Comparison of ENCODE assay signal across 1 cellular context in the genomic region with DNA sequence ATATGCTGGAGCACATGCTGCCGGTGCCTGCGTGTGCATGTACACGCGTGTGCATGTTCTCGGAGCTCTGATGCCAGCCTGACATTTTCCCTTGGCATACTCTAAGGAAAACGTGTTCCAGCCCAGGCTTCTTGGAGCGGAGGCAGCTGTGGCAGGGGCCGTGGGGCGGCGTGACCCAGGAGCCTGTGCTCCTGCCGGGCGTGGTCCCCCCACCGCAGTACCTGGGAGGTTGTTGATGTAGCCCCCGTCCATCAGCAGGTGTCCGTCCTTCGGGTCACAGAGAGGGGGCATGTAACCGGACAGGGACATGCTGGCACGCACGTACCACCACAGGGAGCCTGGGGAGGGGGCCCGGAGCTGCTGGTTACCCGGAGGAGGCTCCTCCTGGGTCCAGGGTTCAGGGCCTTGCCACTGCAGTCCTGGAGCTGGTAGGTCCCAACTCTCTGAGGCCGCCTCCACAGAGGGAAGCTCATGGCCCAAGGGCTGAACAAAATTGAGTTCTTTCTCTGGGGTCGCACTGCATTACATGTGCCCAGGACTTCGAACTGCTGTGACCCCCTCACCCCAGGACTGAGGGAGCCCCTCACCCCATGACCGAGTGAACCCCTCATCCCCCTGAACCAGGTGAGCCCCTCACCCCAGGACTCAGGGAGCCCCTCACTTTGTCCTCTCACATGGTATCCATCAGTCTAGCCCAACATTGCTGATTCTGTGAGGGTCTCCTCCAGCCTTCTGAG.
TF ChIP-seq lines count a peak whose summit lies in the region.

No MANE protein-coding gene starts in this region.

TF ChIP-seq in HepG2, 621 proteins besides CTCF, POLR2A, EP300 and RAD21 (continued from another document and continues in another):
- TF ChIP-seq, protein P1, sequence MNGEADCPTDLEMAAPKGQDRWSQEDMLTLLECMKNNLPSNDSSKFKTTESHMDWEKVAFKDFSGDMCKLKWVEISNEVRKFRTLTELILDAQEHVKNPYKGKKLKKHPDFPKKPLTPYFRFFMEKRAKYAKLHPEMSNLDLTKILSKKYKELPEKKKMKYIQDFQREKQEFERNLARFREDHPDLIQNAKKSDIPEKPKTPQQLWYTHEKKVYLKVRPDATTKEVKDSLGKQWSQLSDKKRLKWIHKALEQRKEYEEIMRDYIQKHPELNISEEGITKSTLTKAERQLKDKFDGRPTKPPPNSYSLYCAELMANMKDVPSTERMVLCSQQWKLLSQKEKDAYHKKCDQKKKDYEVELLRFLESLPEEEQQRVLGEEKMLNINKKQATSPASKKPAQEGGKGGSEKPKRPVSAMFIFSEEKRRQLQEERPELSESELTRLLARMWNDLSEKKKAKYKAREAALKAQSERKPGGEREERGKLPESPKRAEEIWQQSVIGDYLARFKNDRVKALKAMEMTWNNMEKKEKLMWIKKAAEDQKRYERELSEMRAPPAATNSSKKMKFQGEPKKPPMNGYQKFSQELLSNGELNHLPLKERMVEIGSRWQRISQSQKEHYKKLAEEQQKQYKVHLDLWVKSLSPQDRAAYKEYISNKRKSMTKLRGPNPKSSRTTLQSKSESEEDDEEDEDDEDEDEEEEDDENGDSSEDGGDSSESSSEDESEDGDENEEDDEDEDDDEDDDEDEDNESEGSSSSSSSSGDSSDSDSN (CRISPR knock-in tag; IDR thresholded peaks at IDR 0.05), result peak; percentile 53; the same call in 1 of the 2 replicates
- TF ChIP-seq, protein P2, sequence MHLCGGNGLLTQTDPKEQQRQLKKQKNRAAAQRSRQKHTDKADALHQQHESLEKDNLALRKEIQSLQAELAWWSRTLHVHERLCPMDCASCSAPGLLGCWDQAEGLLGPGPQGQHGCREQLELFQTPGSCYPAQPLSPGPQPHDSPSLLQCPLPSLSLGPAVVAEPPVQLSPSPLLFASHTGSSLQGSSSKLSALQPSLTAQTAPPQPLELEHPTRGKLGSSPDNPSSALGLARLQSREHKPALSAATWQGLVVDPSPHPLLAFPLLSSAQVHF (CRISPR knock-in tag; IDR thresholded peaks at IDR 0.05), result 0 out of 2 replicates have a peak, but pooled peaks have one; percentile 16
- TF ChIP-seq THAP11 (CRISPR knock-in tag; IDR thresholded peaks at IDR 0.05) (no peak), ELF3 (CRISPR knock-in tag; IDR thresholded peaks at IDR 0.05) (0 out of 2 replicates have a peak, but pooled peaks have one; percentile 25), NONO (IDR thresholded peaks at IDR 0.05) (no peak), NONO (CRISPR knock-in tag; conservative IDR thresholded peaks at IDR 0.05) (peak; percentile 73), ZEB1 (IDR thresholded peaks at IDR 0.05; ENCODE audit: insufficient replicate concordance, low read depth) (no peak), HDAC2 (CRISPR knock-in tag; IDR thresholded peaks at IDR 0.05) (peak; percentile 51; the same call in 1 of the 2 replicates), ZNF607 (CRISPR knock-in tag; IDR thresholded peaks at IDR 0.05; ENCODE audit: borderline replicate concordance) (peak; percentile 73), ZSCAN21 (CRISPR knock-in tag; IDR thresholded peaks at IDR 0.05; ENCODE audit: borderline replicate concordance) (peak; percentile 63; the same call in 1 of the 2 replicates), ZNF441 (CRISPR knock-in tag; IDR thresholded peaks at IDR 0.05; ENCODE audit: borderline replicate concordance) (peak; percentile 71), KLF15 (CRISPR knock-in tag; IDR thresholded peaks at IDR 0.05; ENCODE audit: borderline replicate concordance) (no peak; the same call in 1 of the 2 replicates), ZBTB7A (CRISPR knock-in tag; IDR thresholded peaks at IDR 0.05) (peak; percentile 88; the same call in 1 of the 2 replicates), ZBTB38 (CRISPR knock-in tag; IDR thresholded peaks at IDR 0.05) (peak; percentile 97), ZNF317 (CRISPR knock-in tag; IDR thresholded peaks at IDR 0.05) (0 out of 2 replicates have a peak, but pooled peaks have one; percentile 53), SOX13 (IDR thresholded peaks at IDR 0.05) (no peak), SOX13 (CRISPR knock-in tag; conservative IDR thresholded peaks at IDR 0.05 in 1 of 2, IDR thresholded peaks at IDR 0.05 in 1 of 2) (peak in 1 of 2 experiments; percentile 38; a peak in 1 of 4 replicates), ZNF790 (CRISPR knock-in tag; IDR thresholded peaks at IDR 0.05; ENCODE audit: borderline replicate concordance) (peak; percentile 56), NFKB2 (CRISPR knock-in tag; IDR thresholded peaks at IDR 0.05; ENCODE audit: borderline replicate concordance) (peak; percentile 57; the same call in 1 of the 2 replicates), ZNF792 (CRISPR knock-in tag; IDR thresholded peaks at IDR 0.05) (peak; percentile 67; the same call in 1 of the 2 replicates), CBX1 (IDR thresholded peaks at IDR 0.05; ENCODE audit: low read depth) (peak; percentile 44), ZNF75D (CRISPR knock-in tag; IDR thresholded peaks at IDR 0.05; ENCODE audit: borderline replicate concordance) (no peak), HNRNPH1 (optimal IDR thresholded peaks at IDR 0.05; ENCODE audit: low read depth, low read length) (no peak), DPF2 (CRISPR knock-in tag; IDR thresholded peaks at IDR 0.05; ENCODE audit: borderline replicate concordance, low read depth) (peak; percentile 65; the same call in 1 of the 2 replicates), MEIS2 (CRISPR knock-in tag; IDR thresholded peaks at IDR 0.05) (peak; percentile 78), SALL1 (CRISPR knock-in tag; IDR thresholded peaks at IDR 0.05) (peak; percentile 64), HNF4G (IDR thresholded peaks at IDR 0.05; ENCODE audit: borderline replicate concordance, low read depth, low read length) (no peak; the same call in 1 of the 2 replicates), HNF4G (CRISPR knock-in tag; IDR thresholded peaks at IDR 0.05; ENCODE audit: borderline replicate concordance, low read depth) (peak; percentile 77; the same call in 1 of the 2 replicates), ZNF510 (CRISPR knock-in tag; IDR thresholded peaks at IDR 0.05; ENCODE audit: low read depth) (no peak; the same call in 1 of the 2 replicates), NFE2L1 (CRISPR knock-in tag; IDR thresholded peaks at IDR 0.05; ENCODE audit: borderline replicate concordance) (no peak), TARDBP (CRISPR knock-in tag; IDR thresholded peaks at IDR 0.05) (peak; percentile 35; the same call in 1 of the 2 replicates), ZNF235 (CRISPR knock-in tag; IDR thresholded peaks at IDR 0.05; ENCODE audit: borderline replicate concordance) (peak; percentile 59; the same call in 1 of the 2 replicates), KDM2A (CRISPR knock-in tag; IDR thresholded peaks at IDR 0.05; ENCODE audit: borderline replicate concordance, low read depth) (peak; percentile 49; the same call in 1 of the 2 replicates), ZNF335 (CRISPR knock-in tag; IDR thresholded peaks at IDR 0.05) (0 out of 2 replicates have a peak, but pooled peaks have one; percentile 53), ZNF724P (CRISPR knock-in tag; IDR thresholded peaks at IDR 0.05; ENCODE audit: borderline replicate concordance) (0 out of 2 replicates have a peak, but pooled peaks have one; percentile 30), AKAP8 (CRISPR knock-in tag; IDR thresholded peaks at IDR 0.05) (no peak), PITX1 (CRISPR knock-in tag; IDR thresholded peaks at IDR 0.05) (peak; percentile 39; the same call in 1 of the 2 replicates), ZNF616 (CRISPR knock-in tag; IDR thresholded peaks at IDR 0.05; ENCODE audit: low read depth) (0 out of 2 replicates have a peak, but pooled peaks have one; percentile 64), EED (CRISPR knock-in tag; IDR thresholded peaks at IDR 0.05) (no peak), ZNF546 (CRISPR knock-in tag; conservative IDR thresholded peaks at IDR 0.05) (0 out of 2 replicates have a peak, but pooled peaks have one; percentile 23), YEATS2 (CRISPR knock-in tag; IDR thresholded peaks at IDR 0.05; ENCODE audit: borderline replicate concordance) (0 out of 2 replicates have a peak, but pooled peaks have one; percentile 22), MEIS1 (CRISPR knock-in tag; IDR thresholded peaks at IDR 0.05; ENCODE audit: borderline replicate concordance) (peak; percentile 86; the same call in 1 of the 2 replicates), POGZ (CRISPR knock-in tag; IDR thresholded peaks at IDR 0.05) (peak; percentile 46; the same call in 1 of the 2 replicates), ESRRA (CRISPR knock-in tag; IDR thresholded peaks at IDR 0.05; ENCODE audit: low read depth) (peak; percentile 80), ERF (CRISPR knock-in tag; IDR thresholded peaks at IDR 0.05) (peak; percentile 40; the same call in 1 of the 2 replicates), ZNF709 (CRISPR knock-in tag; IDR thresholded peaks at IDR 0.05) (peak; percentile 89), MEF2D (CRISPR knock-in tag; IDR thresholded peaks at IDR 0.05) (peak; percentile 69; the same call in 1 of the 2 replicates), MAZ (IDR thresholded peaks at IDR 0.05; ENCODE audit: borderline replicate concordance, low read depth, low read length) (peak; percentile 30; the same call in 1 of the 2 replicates), MAZ (CRISPR knock-in tag; IDR thresholded peaks at IDR 0.05; ENCODE audit: low read depth) (no peak)
- TF ChIP-seq, protein P3, sequence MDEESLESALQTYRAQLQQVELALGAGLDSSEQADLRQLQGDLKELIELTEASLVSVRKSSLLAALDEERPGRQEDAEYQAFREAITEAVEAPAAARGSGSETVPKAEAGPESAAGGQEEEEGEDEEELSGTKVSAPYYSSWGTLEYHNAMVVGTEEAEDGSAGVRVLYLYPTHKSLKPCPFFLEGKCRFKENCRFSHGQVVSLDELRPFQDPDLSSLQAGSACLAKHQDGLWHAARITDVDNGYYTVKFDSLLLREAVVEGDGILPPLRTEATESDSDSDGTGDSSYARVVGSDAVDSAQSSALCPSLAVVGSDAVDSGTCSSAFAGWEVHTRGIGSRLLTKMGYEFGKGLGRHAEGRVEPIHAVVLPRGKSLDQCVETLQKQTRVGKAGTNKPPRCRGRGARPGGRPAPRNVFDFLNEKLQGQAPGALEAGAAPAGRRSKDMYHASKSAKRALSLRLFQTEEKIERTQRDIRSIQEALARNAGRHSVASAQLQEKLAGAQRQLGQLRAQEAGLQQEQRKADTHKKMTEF (CRISPR knock-in tag; IDR thresholded peaks at IDR 0.05), result peak; percentile 26; the same call in 1 of the 2 replicates
- TF ChIP-seq, protein P4, sequence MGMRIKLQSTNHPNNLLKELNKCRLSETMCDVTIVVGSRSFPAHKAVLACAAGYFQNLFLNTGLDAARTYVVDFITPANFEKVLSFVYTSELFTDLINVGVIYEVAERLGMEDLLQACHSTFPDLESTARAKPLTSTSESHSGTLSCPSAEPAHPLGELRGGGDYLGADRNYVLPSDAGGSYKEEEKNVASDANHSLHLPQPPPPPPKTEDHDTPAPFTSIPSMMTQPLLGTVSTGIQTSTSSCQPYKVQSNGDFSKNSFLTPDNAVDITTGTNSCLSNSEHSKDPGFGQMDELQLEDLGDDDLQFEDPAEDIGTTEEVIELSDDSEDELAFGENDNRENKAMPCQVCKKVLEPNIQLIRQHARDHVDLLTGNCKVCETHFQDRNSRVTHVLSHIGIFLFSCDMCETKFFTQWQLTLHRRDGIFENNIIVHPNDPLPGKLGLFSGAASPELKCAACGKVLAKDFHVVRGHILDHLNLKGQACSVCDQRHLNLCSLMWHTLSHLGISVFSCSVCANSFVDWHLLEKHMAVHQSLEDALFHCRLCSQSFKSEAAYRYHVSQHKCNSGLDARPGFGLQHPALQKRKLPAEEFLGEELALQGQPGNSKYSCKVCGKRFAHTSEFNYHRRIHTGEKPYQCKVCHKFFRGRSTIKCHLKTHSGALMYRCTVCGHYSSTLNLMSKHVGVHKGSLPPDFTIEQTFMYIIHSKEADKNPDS (CRISPR knock-in tag; IDR thresholded peaks at IDR 0.05), result no peak
- TF ChIP-seq, protein P5, sequence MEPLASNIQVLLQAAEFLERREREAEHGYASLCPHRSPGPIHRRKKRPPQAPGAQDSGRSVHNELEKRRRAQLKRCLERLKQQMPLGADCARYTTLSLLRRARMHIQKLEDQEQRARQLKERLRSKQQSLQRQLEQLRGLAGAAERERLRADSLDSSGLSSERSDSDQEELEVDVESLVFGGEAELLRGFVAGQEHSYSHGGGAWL (CRISPR knock-in tag; IDR thresholded peaks at IDR 0.05), result 0 out of 2 replicates have a peak, but pooled peaks have one; percentile 28
- TF ChIP-seq, protein P6, sequence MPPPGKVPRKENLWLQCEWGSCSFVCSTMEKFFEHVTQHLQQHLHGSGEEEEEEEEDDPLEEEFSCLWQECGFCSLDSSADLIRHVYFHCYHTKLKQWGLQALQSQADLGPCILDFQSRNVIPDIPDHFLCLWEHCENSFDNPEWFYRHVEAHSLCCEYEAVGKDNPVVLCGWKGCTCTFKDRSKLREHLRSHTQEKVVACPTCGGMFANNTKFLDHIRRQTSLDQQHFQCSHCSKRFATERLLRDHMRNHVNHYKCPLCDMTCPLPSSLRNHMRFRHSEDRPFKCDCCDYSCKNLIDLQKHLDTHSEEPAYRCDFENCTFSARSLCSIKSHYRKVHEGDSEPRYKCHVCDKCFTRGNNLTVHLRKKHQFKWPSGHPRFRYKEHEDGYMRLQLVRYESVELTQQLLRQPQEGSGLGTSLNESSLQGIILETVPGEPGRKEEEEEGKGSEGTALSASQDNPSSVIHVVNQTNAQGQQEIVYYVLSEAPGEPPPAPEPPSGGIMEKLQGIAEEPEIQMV (CRISPR knock-in tag; IDR thresholded peaks at IDR 0.05; ENCODE audit: low read depth), result peak; percentile 84; the same call in 1 of the 2 replicates
- TF ChIP-seq, protein P7, sequence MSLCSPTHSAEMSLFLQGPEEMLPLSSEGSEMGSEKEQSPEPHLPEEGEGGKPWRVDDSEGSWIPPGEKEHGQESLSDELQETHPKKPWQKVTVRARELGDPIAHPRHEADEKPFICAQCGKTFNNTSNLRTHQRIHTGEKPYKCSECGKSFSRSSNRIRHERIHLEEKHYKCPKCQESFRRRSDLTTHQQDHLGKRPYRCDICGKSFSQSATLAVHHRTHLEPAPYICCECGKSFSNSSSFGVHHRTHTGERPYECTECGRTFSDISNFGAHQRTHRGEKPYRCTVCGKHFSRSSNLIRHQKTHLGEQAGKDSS (CRISPR knock-in tag; IDR thresholded peaks at IDR 0.05; ENCODE audit: borderline replicate concordance, low read depth), result peak; percentile 68; the same call in 1 of the 2 replicates
- TF ChIP-seq, protein P8, sequence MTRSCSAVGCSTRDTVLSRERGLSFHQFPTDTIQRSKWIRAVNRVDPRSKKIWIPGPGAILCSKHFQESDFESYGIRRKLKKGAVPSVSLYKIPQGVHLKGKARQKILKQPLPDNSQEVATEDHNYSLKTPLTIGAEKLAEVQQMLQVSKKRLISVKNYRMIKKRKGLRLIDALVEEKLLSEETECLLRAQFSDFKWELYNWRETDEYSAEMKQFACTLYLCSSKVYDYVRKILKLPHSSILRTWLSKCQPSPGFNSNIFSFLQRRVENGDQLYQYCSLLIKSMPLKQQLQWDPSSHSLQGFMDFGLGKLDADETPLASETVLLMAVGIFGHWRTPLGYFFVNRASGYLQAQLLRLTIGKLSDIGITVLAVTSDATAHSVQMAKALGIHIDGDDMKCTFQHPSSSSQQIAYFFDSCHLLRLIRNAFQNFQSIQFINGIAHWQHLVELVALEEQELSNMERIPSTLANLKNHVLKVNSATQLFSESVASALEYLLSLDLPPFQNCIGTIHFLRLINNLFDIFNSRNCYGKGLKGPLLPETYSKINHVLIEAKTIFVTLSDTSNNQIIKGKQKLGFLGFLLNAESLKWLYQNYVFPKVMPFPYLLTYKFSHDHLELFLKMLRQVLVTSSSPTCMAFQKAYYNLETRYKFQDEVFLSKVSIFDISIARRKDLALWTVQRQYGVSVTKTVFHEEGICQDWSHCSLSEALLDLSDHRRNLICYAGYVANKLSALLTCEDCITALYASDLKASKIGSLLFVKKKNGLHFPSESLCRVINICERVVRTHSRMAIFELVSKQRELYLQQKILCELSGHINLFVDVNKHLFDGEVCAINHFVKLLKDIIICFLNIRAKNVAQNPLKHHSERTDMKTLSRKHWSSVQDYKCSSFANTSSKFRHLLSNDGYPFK (CRISPR knock-in tag; IDR thresholded peaks at IDR 0.05; ENCODE audit: borderline replicate concordance), result peak; percentile 34; the same call in 1 of the 2 replicates
